In genomic region chr10:80315391-80315790, GRCh38 we compare ENCODE assay signal across 36 cellular contexts. TPM values are rescaled to one million over a fixed set of nuclear protein-coding genes. Genes with fewer than 3 reads are reported as not detected.
"Had no signal": no experiment of that assay in that cellular context is flagged by ENCODE, and none has a peak within 500 bp of the region (broad histone marks: within the 10 kb centered on the region; RNA-seq: fewer than 3 reads in every experiment).

No MANE protein-coding gene starts in this region.

- H3K36me3 ChIP-seq: ovary, spleen, stomach, thoracic aorta, thyroid gland, tibial nerve, upper lobe of left lung, vagina had no signal

- H2AFZ ChIP-seq: parathyroid adenoma had no signal

- H3K9ac ChIP-seq: parathyroid adenoma had no signal

- H3K4me2 ChIP-seq: smooth muscle cell had no signal

- H3K79me2 ChIP-seq: parathyroid adenoma had no signal

- H3K27me3 ChIP-seq: ovary, spleen, stomach, thyroid gland, tibial nerve, upper lobe of left lung, vagina had no signal

- H3K4me3 Mint-ChIP-seq: naive thymus-derived CD8-positive, alpha-beta T cell; natural killer cell treated with Interleukin-12 subunit alpha and Interleukin-12 subunit beta and Interleukin-15 and Interleukin-18, amount 100 ng/mL, for 72 hours; nephron progenitor cell; neural crest cell; stimulated activated naive B cell treated with anti-CD40 and anti-IgM and Interleukin-4, amounts not matched to agents 10 μg/mL and 1 μg/mL and 100 μg/mL, for 72 hours; stimulated activated naive CD8-positive, alpha-beta T cell treated with anti-CD3 and anti-CD28 coated beads, Interleukin-15, Interleukin-2, amounts not matched to agents 100 ng/mL and 50 ng/mL, for 24 hours had no signal

- H3K9me3 Mint-ChIP-seq: naive B cell; naive thymus-derived CD8-positive, alpha-beta T cell; natural killer cell treated with Interleukin-12 subunit alpha and Interleukin-12 subunit beta and Interleukin-15 and Interleukin-18, amount 100 ng/mL, for 72 hours; stimulated activated naive B cell treated with anti-CD40 and anti-IgM and Interleukin-4, amounts not matched to agents 10 μg/mL and 1 μg/mL and 100 μg/mL, for 72 hours; stimulated activated naive CD8-positive, alpha-beta T cell treated with anti-CD3 and anti-CD28 coated beads, Interleukin-15, Interleukin-2, amounts not matched to agents 100 ng/mL and 50 ng/mL, for 24 hours had no signal

- H3K4me1 ChIP-seq: parathyroid adenoma, psoas muscle, spleen, stomach, thyroid gland, tibial nerve, upper lobe of left lung, vagina had no signal

- DNase-seq: naive B cell; naive thymus-derived CD8-positive, alpha-beta T cell; nephron progenitor cell; occipital lobe; ovary; psoas muscle; spleen; stimulated activated CD4-positive, alpha-beta T cell treated with anti-CD3 and anti-CD28 coated beads, Interleukin-12 subunit alpha, Interleukin-12 subunit beta, amount 100 ng/mL, for 4 hours; stimulated activated CD4-positive, alpha-beta T cell treated with anti-CD3 and anti-CD28 coated beads, Interleukin-1b, Interleukin-23, amount 100 ng/mL, for 48 hours; stimulated activated CD4-positive, alpha-beta T cell treated with anti-CD3 and anti-CD28 coated beads, Interleukin-4, amount 100 ng/mL, for 1 hour; stimulated activated CD4-positive, alpha-beta T cell treated with anti-CD3 and anti-CD28 coated beads, Interleukin-4, amount 100 ng/mL, for 4 hours; stimulated activated CD8-positive, alpha-beta memory T cell treated with anti-CD3 and anti-CD28 coated beads, Interleukin-4, amount 100 ng/mL, for 48 hours; stimulated activated naive B cell treated with anti-CD40 and anti-IgM and Interleukin-4, amounts not matched to agents 10 μg/mL and 1 μg/mL and 100 μg/mL, for 72 hours; stimulated activated naive CD4-positive, alpha-beta T cell treated with Interleukin-2 at 50 U/mL for 16 hours; stomach; thyroid gland; trophoblast cell had no signal

- H3K27ac ChIP-seq: ovary, parathyroid adenoma, psoas muscle, skin epidermis, spleen, stomach, thoracic aorta, thyroid gland, tibial nerve, upper lobe of left lung, vagina had no signal

- H3K9me3 ChIP-seq: ovary, psoas muscle, spleen, thoracic aorta, thyroid gland, upper lobe of left lung, vagina had no signal

- H3K4me1 Mint-ChIP-seq: naive thymus-derived CD8-positive, alpha-beta T cell; neural crest cell had no signal

- H3K4me3 ChIP-seq: ovary, psoas muscle, skin epidermis, smooth muscle cell, spleen, stomach, thoracic aorta, thyroid gland, tibial nerve, upper lobe of left lung, vagina had no signal

- H3K36me3 Mint-ChIP-seq: naive B cell; naive thymus-derived CD8-positive, alpha-beta T cell; natural killer cell treated with Interleukin-12 subunit alpha and Interleukin-12 subunit beta and Interleukin-15 and Interleukin-18, amount 100 ng/mL, for 72 hours; stimulated activated naive B cell treated with anti-CD40 and anti-IgM and Interleukin-4, amounts not matched to agents 10 μg/mL and 1 μg/mL and 100 μg/mL, for 72 hours had no signal

- H3K27ac Mint-ChIP-seq: naive thymus-derived CD8-positive, alpha-beta T cell; natural killer cell treated with Interleukin-12 subunit alpha and Interleukin-12 subunit beta and Interleukin-15 and Interleukin-18, amount 100 ng/mL, for 72 hours; progenitor cell of endocrine pancreas; stimulated activated naive B cell treated with anti-CD40 and anti-IgM and Interleukin-4, amounts not matched to agents 10 μg/mL and 1 μg/mL and 100 μg/mL, for 72 hours; stimulated activated naive CD8-positive, alpha-beta T cell treated with anti-CD3 and anti-CD28 coated beads, Interleukin-15, Interleukin-2, amounts not matched to agents 100 ng/mL and 50 ng/mL, for 24 hours had no signal

- ATAC-seq: naive thymus-derived CD8-positive, alpha-beta T cell; psoas muscle; right cardiac atrium; sciatic nerve; stimulated activated naive B cell treated with anti-CD40 and anti-IgM and Interleukin-4, amounts not matched to agents 10 μg/mL and 1 μg/mL and 100 μg/mL, for 72 hours had no signal

RNA-seq across cellular contexts. Expression of gene MAT1A, which starts 25.9 kb away (rescaled TPM):
- total RNA-seq: naive thymus-derived CD8-positive, alpha-beta T cell; natural killer cell treated with Interleukin-12 subunit alpha and Interleukin-12 subunit beta and Interleukin-15 and Interleukin-18, amount 100 ng/mL, for 72 hours; neural crest cell; occipital lobe; osteoblast; sciatic nerve; stomach; subcutaneous adipose tissue; thoracic aorta; tibial nerve; urinary bladder; vagina had no signal
- polyA plus RNA-seq: naive thymus-derived CD8-positive, alpha-beta T cell; psoas muscle; smooth muscle cell had no signal

RNA-seq across cellular contexts. Expression of gene DYDC1, which starts 41.2 kb away (rescaled TPM):
- total RNA-seq: myocyte; naive thymus-derived CD8-positive, alpha-beta T cell; natural killer cell treated with Interleukin-12 subunit alpha and Interleukin-12 subunit beta and Interleukin-15 and Interleukin-18, amount 100 ng/mL, for 72 hours; neural crest cell; occipital lobe; osteoblast; progenitor cell of endocrine pancreas; psoas muscle; renal cortical epithelial cell; right cardiac atrium; sciatic nerve; smooth muscle cell; spleen; stomach; subcutaneous adipose tissue; temporal lobe; thoracic aorta; tibial nerve; urinary bladder; vagina had no signal
- polyA plus RNA-seq: naive thymus-derived CD8-positive, alpha-beta T cell; ovary; psoas muscle; right cardiac atrium; smooth muscle cell; spleen; stomach; urinary bladder had no signal

RNA-seq across cellular contexts. Expression of gene DYDC2, which starts 41.2 kb away (rescaled TPM):
- total RNA-seq: myocyte; naive thymus-derived CD8-positive, alpha-beta T cell; natural killer cell treated with Interleukin-12 subunit alpha and Interleukin-12 subunit beta and Interleukin-15 and Interleukin-18, amount 100 ng/mL, for 72 hours; osteoblast; psoas muscle; right cardiac atrium; sciatic nerve; smooth muscle cell; spleen; stomach; subcutaneous adipose tissue; thoracic aorta; thyroid gland; tibial nerve; urinary bladder; vagina had no signal
- polyA plus RNA-seq: naive thymus-derived CD8-positive, alpha-beta T cell; psoas muscle; right cardiac atrium; smooth muscle cell; spleen; urinary bladder had no signal
